In genomic region chr15:60478633-60479360, GRCh38 we compare ENCODE assay signal across 1 cellular context.
TF ChIP-seq lines count a peak whose summit lies in the region.

ICE2 (minus strand) TSS chr15:60479142; CDS start chr15:60477977, 1,165 bp downstream.

TF ChIP-seq in K562, 482 proteins besides CTCF, POLR2A, EP300 and RAD21 (continued from another document and continues in another):
- TF ChIP-seq ZBTB33 (CRISPR knock-in tag; IDR thresholded peaks at IDR 0.05): no peak; the same call in 1 of the 2 replicates
- TF ChIP-seq HDAC3 (IDR thresholded peaks at IDR 0.05; ENCODE audit: borderline replicate concordance, partially characterized antibody): no peak
- peak; percentile 82 for TF ChIP-seq SPI1 (IDR thresholded peaks at IDR 0.05; ENCODE audit: borderline replicate concordance, low read depth, low read length)
- TF ChIP-seq BHLHE40 (IDR thresholded peaks at IDR 0.05; ENCODE audit: low read length): peak; percentile 24; the same call in 1 of the 2 replicates
- no peak for TF ChIP-seq ASH1L (IDR thresholded peaks at IDR 0.05; ENCODE audit: borderline replicate concordance, low read depth, partially characterized antibody)
- no peak for TF ChIP-seq PCBP2 (IDR thresholded peaks at IDR 0.05; ENCODE audit: low read depth, low read length, poor library complexity, severe bottlenecking)
- TF ChIP-seq NBN (IDR thresholded peaks at IDR 0.05; ENCODE audit: low read depth): peak; percentile 62
- no peak for TF ChIP-seq ZBTB9 (CRISPR knock-in tag; IDR thresholded peaks at IDR 0.05)
- peak; percentile 84 for TF ChIP-seq ETV5 (CRISPR knock-in tag; IDR thresholded peaks at IDR 0.05; ENCODE audit: low read depth)
- no peak for TF ChIP-seq RREB1 (CRISPR knock-in tag; IDR thresholded peaks at IDR 0.05)
- TF ChIP-seq ZNF696 (CRISPR knock-in tag; conservative IDR thresholded peaks at IDR 0.05): no peak
- TF ChIP-seq CBX5 (IDR thresholded peaks at IDR 0.05; ENCODE audit: borderline replicate concordance, low read depth): no peak
- TF ChIP-seq ZBTB5 (IDR thresholded peaks at IDR 0.05): no peak
- no peak for TF ChIP-seq PHTF2 (CRISPR knock-in tag; IDR thresholded peaks at IDR 0.05)
- TF ChIP-seq RCOR1 (IDR thresholded peaks at IDR 0.05; ENCODE audit: borderline replicate concordance in 1 of 2, low read depth in 2 of 2, low read length in 2 of 2): peak in 1 of 2 experiments; percentile 50; a peak in 2 of 4 replicates
- peak; percentile 42; the same call in 1 of the 2 replicates for TF ChIP-seq ZNF197 (CRISPR knock-in tag; IDR thresholded peaks at IDR 0.05; ENCODE audit: low read depth)
- TF ChIP-seq ARID1B (IDR thresholded peaks at IDR 0.05): peak; percentile 35; the same call in 1 of the 2 replicates
- peak; percentile 90 for TF ChIP-seq SIN3B (IDR thresholded peaks at IDR 0.05; ENCODE audit: low read depth)
- TF ChIP-seq ZNF239 (CRISPR knock-in tag; IDR thresholded peaks at IDR 0.05): no peak
- TF ChIP-seq TAF9B (IDR thresholded peaks at IDR 0.05; ENCODE audit: partially characterized antibody): peak; percentile 83
- peak; percentile 91 for TF ChIP-seq ETV1 (tag; conservative IDR thresholded peaks at IDR 0.05; ENCODE audit: low read depth)
- no peak for TF ChIP-seq BMI1 (IDR thresholded peaks at IDR 0.05; ENCODE audit: low read length)
- no peak for TF ChIP-seq CBX8 (IDR thresholded peaks at IDR 0.05; ENCODE audit: borderline replicate concordance, extremely low read depth, low read depth, low read length, poor library complexity, severe bottlenecking)
- peak in 1 of 2 experiments; percentile 18; a peak in 1 of 4 replicates for TF ChIP-seq ZNF639 (CRISPR knock-in tag; conservative IDR thresholded peaks at IDR 0.05 in 1 of 2, IDR thresholded peaks at IDR 0.05 in 1 of 2)
- no peak for TF ChIP-seq CEBPZ (IDR thresholded peaks at IDR 0.05; ENCODE audit: borderline replicate concordance, low read depth, low read length)
- peak; percentile 81; the same call in 1 of the 2 replicates for TF ChIP-seq GTF2E2 (tag; IDR thresholded peaks at IDR 0.05)
- no peak for TF ChIP-seq TRIM25 (IDR thresholded peaks at IDR 0.05; ENCODE audit: borderline replicate concordance)
- no peak for TF ChIP-seq ZNF436 (CRISPR knock-in tag; IDR thresholded peaks at IDR 0.05)
- no peak for TF ChIP-seq ZNF668 (CRISPR knock-in tag; IDR thresholded peaks at IDR 0.05)
- 0 out of 2 replicates have a peak, but pooled peaks have one; percentile 48 for TF ChIP-seq SREBF1 (IDR thresholded peaks at IDR 0.05; ENCODE audit: borderline replicate concordance, low read depth, low read length)
- TF ChIP-seq ZMIZ1 (IDR thresholded peaks at IDR 0.05; ENCODE audit: low read depth in 2 of 2, low read length in 2 of 2): no peak; a peak in 1 of 4 replicates
